Comparison of ENCODE assay signal across 13 cellular contexts in the genomic region with DNA sequence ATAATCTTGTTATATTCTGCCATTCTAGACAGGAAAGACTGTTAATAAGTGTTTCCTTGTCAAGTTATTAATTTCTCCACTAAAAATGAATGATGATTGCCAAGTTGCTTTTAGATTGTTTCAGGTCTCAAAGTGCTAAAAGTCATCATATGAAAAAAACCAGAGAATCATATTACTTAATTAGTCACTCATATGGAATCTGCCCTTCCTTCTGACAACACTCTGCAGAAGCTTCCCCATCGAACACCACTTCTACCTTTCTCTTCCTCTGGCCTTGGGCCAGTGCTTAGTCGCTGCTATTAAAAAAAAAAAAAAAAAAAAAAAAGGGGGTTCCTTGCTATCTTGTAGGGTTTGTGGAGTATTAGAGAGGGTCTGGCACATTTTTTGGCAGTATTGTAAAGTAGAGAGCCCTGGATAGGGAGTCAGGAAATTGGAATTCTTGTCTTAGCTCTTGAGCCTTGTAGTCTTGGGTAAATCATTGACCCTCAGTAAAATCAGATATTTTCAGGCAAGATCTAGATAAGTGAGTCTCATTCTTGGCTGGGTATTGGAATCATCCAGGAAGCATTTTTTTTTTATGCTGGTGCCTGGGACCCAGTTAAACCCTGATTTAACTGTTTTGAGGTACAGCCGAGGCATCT.
DNase-seq lines count a peak whose midpoint lies in the region; ATAC-seq, FAIRE-seq and TF ChIP-seq lines count a peak whose summit lies in the region.
"Had no signal": no experiment of that assay in that cellular context is flagged by ENCODE, and none has a peak within 500 bp of the region (broad histone marks: within the 10 kb centered on the region; RNA-seq: fewer than 3 reads in every experiment).

No MANE protein-coding gene starts in this region.

- no peaks in the 10 kb centered on the region for H3K27me3 ChIP-seq in pancreas
- no peaks in the 10 kb centered on the region for H3K27me3 ChIP-seq in Karpas-422 (ENCODE audit: low read length)

- no peaks in the 10 kb centered on the region for H3K9me3 ChIP-seq in pancreas
- H3K9me3 ChIP-seq in Karpas-422 (ENCODE audit: low read length), result no peaks in the 10 kb centered on the region
- H3K9me3 ChIP-seq: HAP-1 had no signal

- no peaks in the 10 kb centered on the region for H3K9me2 ChIP-seq in Karpas-422 (replicated peaks; ENCODE audit: insufficient read depth, low read length)

- no peak overlapping the region for H3K9ac ChIP-seq in Karpas-422 (ENCODE audit: low read length)

- H3K4me1 ChIP-seq in pancreas (no peaks in the 10 kb centered on the region), Karpas-422 (ENCODE audit: low read length) (no peaks in the 10 kb centered on the region)
- H3K4me1 ChIP-seq: HAP-1 had no signal

- H3K4me2 ChIP-seq in Karpas-422 (ENCODE audit: low read depth, low read length, poor library complexity, severe bottlenecking), result no peak overlapping the region

- peak overlapping the region in 1 of 4 donors; percentile 2 for H3K27ac ChIP-seq in pancreas
- no peak overlapping the region for H3K27ac ChIP-seq in Karpas-422 (ENCODE audit: low read length)

- H3K79me2 ChIP-seq in Karpas-422 (ENCODE audit: low read length), result no peaks in the 10 kb centered on the region

- DNase-seq in EL, result peak; percentile 75
- DNase-seq in NCI-H226, result peak; percentile 57
- DNase-seq in epithelial cell of esophagus (ENCODE audit: low read depth), result peak; percentile 86
- DNase-seq in pancreas, result no peak
- no peak for DNase-seq in midbrain (lab: John Stamatoyannopoulos, UW)
- DNase-seq in stimulated activated naive CD4-positive, alpha-beta T cell (lab: John Stamatoyannopoulos, UW), result no peak
- DNase-seq in Karpas-422, result no peak
- DNase-seq in NCI-H2081 treated with DMSO at 0.1 percent for 48 hours (lab: John Stamatoyannopoulos, UW), result no peak
- DNase-seq: activated naive CD8-positive, alpha-beta T cell treated with anti-CD3 and anti-CD28 coated beads, Interleukin-2, amount 50 U/mL, for 24 hours; effector memory CD8-positive, alpha-beta T cell; hippocampal formation; retina had no signal

- H3K4me3 ChIP-seq in epithelial cell of esophagus (ENCODE audit: low read length) (no peak overlapping the region), pancreas (no peak overlapping the region), Karpas-422 (ENCODE audit: low read length) (no peak overlapping the region)
- H3K4me3 ChIP-seq: HAP-1 had no signal

- ATAC-seq in pancreas, result peak; percentile 31 to 64 (median 46)
- ATAC-seq: activated naive CD8-positive, alpha-beta T cell treated with anti-CD3 and anti-CD28 coated beads, Interleukin-2, amount 50 U/mL, for 24 hours; effector memory CD8-positive, alpha-beta T cell had no signal

- H4K20me1 ChIP-seq in Karpas-422 (ENCODE audit: insufficient read depth, low read depth, low read length), result no peaks in the 10 kb centered on the region

- TF ChIP-seq CTCF in epithelial cell of esophagus (IDR thresholded peaks at IDR 0.05; ENCODE audit: insufficient read depth, low read depth, low read length, missing control alignments), result no peak
- no peak for TF ChIP-seq CTCF in pancreas (IDR thresholded peaks at IDR 0.05)

- no peak overlapping the region for H2AFZ ChIP-seq in Karpas-422 (ENCODE audit: low read length)

- H3K36me3 ChIP-seq in pancreas (no peaks in the 10 kb centered on the region), Karpas-422 (ENCODE audit: insufficient read depth, low read length) (no peaks in the 10 kb centered on the region)
- H3K36me3 ChIP-seq: HAP-1 had no signal

- no peak for FAIRE-seq in pancreas (lab: Jason Lieb, UNC)

- WGBS in pancreas, 2 donors, result 24 to 33% methylated on average over 3 of the region's 3 CpGs

- intact Hi-C loops in pancreas (cut with DNase I), result no loop called here

Comparison
In these comparisons a context has a peak if more than half of its experiments do, and no peak if none do; other contexts are left out.
1. DNase-seq: peak in EL (single experiment), NCI-H226 (single experiment) and epithelial cell of esophagus (single experiment); none in pancreas (0 of 6), midbrain (single experiment), stimulated activated naive CD4-positive, alpha-beta T cell (0 of 6), Karpas-422 (single experiment) and NCI-H2081 treated with DMSO at 0.1 percent for 48 hours (single experiment).